In genomic region chr17:39632153-39632941, GRCh38 we compare ENCODE assay signal across 11 cellular contexts.
DNase-seq lines count a peak whose midpoint lies in the region; ATAC-seq and TF ChIP-seq lines count a peak whose summit lies in the region.
"Had no signal": no experiment of that assay in that cellular context is flagged by ENCODE, and none has a peak within 500 bp of the region (broad histone marks: within the 10 kb centered on the region; RNA-seq: fewer than 3 reads in every experiment).

No MANE protein-coding gene starts in this region.

- H3K9me3 ChIP-seq in WERI-Rb-1 (ENCODE audit: severe bottlenecking) (no peaks in the 10 kb centered on the region), mucosa of stomach (ENCODE audit: control insufficient read depth, low read length) (no peaks in the 10 kb centered on the region)

- H3K27me3 ChIP-seq in HL-60 (ENCODE audit: insufficient read depth, poor library complexity, severe bottlenecking) (no peaks in the 10 kb centered on the region), WERI-Rb-1 (ENCODE audit: insufficient read depth, low read depth, severe bottlenecking) (peaks cover 4% of the 10 kb centered on the region), mucosa of stomach (ENCODE audit: control insufficient read depth, insufficient read depth, low read length) (peaks cover 6% of the 10 kb centered on the region)

- H3K4me3 ChIP-seq in HL-60 (replicated peaks; ENCODE audit: insufficient read depth, low read length) = no peak overlapping the region
- H3K4me3 ChIP-seq in WERI-Rb-1 (ENCODE audit: low read depth, low read length) = no peak overlapping the region
- no peak overlapping the region for H3K4me3 ChIP-seq in mucosa of stomach (ENCODE audit: low read length)

- H3K4me1 ChIP-seq in mucosa of stomach (ENCODE audit: control insufficient read depth, insufficient read depth, low read length) = peaks cover 68% of the 10 kb centered on the region

- no peak for TF ChIP-seq CTCF in 22Rv1 (IDR thresholded peaks at IDR 0.05)
- no peak for TF ChIP-seq CTCF in HL-60 (IDR thresholded peaks at IDR 0.05; ENCODE audit: insufficient read depth, low read length)
- TF ChIP-seq CTCF in WERI-Rb-1 (IDR thresholded peaks at IDR 0.05; ENCODE audit: low read depth, low read length) = no peak

- DNase-seq in HL-60 (ENCODE audit: low read depth in 1 of 2, low spot score in 1 of 2) (peak in 1 of 2 experiments; percentile 79), WERI-Rb-1 (peak; percentile 77), HK-2 (ENCODE audit: unreplicated experiment) (no peak), NCI-H1048 (lab: John Stamatoyannopoulos, UW) (no peak), NCI-H128 (lab: John Stamatoyannopoulos, UW; ENCODE audit: unreplicated experiment) (no peak)
- DNase-seq: activated T-cell treated with anti-CD3 and anti-CD28 coated beads, Interleukin-2, amount 50 U/mL, for 4 hours; erythroblast; GOT3 had no signal

- no peak for ATAC-seq in HG02759 (IDR thresholded peaks at IDR 0.05; ENCODE audit: unreplicated experiment)
- ATAC-seq: activated T-cell treated with anti-CD3 and anti-CD28 coated beads, Interleukin-2, amount 50 U/mL, for 4 hours had no signal

- peak overlapping the region; percentile 65 for H3K9ac ChIP-seq in mucosa of stomach (ENCODE audit: low read length)

- H3K27ac ChIP-seq in 22Rv1 (peak overlapping the region; percentile 80), HL-60 (replicated peaks) (peak overlapping the region; percentile 77), WERI-Rb-1 (peak overlapping the region; percentile 75)

- H3K36me3 ChIP-seq in WERI-Rb-1 (peaks cover 4% of the 10 kb centered on the region), mucosa of stomach (ENCODE audit: control insufficient read depth, insufficient read depth, low read length) (no peaks in the 10 kb centered on the region)
